Comparison of ENCODE assay signal across 43 cellular contexts in the genomic region with DNA sequence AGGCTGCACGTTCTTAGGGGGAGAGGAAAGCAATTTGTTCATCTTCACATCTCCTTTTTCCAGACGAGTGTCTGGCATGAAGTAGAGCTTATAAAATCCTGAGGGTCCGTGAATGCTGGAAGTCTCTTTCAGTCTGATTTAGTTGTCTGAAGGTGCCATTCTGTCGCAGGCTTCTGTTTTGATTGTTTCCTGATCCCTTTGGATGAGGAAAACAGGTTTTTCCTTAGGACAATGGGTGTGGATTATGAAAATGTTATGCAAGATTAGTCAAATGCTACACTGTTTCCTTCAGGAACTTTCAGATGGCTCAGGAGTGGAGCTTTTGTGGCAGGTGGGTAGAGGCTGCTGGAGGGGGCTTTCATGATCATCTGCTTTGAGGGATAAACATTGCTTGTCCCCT. TPM values are rescaled to one million over a fixed set of nuclear protein-coding genes. Genes with fewer than 3 reads are reported as not detected.
"Had no signal": no experiment of that assay in that cellular context is flagged by ENCODE, and none has a peak within 500 bp of the region (broad histone marks: within the 10 kb centered on the region; RNA-seq: fewer than 3 reads in every experiment).

A gene (plus strand): TSS at position 301 of the 400 bp plus-strand sequence. CDS start 38,935 bp downstream, outside the sequence.

- H3K27ac Mint-ChIP-seq: activated naive CD4-positive, alpha-beta T cell treated with anti-CD3 and anti-CD28 coated beads for 36 hours; activated naive CD4-positive, alpha-beta T cell treated with anti-CD3 and anti-CD28 coated beads, Interleukin-2, amount 10 ng/mL, durations not matched to agents 7 days and 5 days; activated naive CD4-positive, alpha-beta T cell treated with anti-CD3 and anti-CD28 coated beads, Interleukin-2, amount 50 U/mL, for 24 hours; activated naive CD4-positive, alpha-beta T cell treated with anti-CD3 and anti-CD28 coated beads, Interleukin-2, amount 50 U/mL, for 72 hours; activated naive CD8-positive, alpha-beta T cell; activated naive CD8-positive, alpha-beta T cell treated with anti-CD3 and anti-CD28 coated beads for 36 hours; activated naive CD8-positive, alpha-beta T cell treated with anti-CD3 and anti-CD28 coated beads, Interleukin-2, amount 10 ng/mL, durations not matched to agents 7 days and 5 days; activated naive CD8-positive, alpha-beta T cell treated with anti-CD3 and anti-CD28 coated beads, Interleukin-2, amount 50 U/mL, for 24 hours; activated T-cell treated with anti-CD3 and anti-CD28 coated beads, Interleukin-2, amount 50 U/mL, for 24 hours; activated T-cell treated with anti-CD3 and anti-CD28 coated beads, Interleukin-2, amount 50 U/mL, for 72 hours; activated T-helper 1 cell treated with anti-CD3 and anti-CD28 coated beads, Interleukin-12 subunit alpha, Interleukin-12 subunit beta, Interleukin-2, Interleukin-4 antibody, amounts not matched to agents 30 ng/mL and 10 ng/mL and 1 ng/mL, durations not matched to agents 14 hours and 24 hours and 36 hours; activated T-helper 17 cell treated with anti-CD3 and anti-CD28 coated beads, Interleukin-2, amount 50 U/mL, for 72 hours; activated T-helper 2 cell treated with anti-CD3 and anti-CD28 coated beads, Interferon-gamma antibody, Interleukin-2, Interleukin-4, amounts not matched to agents 10 μg/mL and 5 μg/mL and 100 μg/mL, durations not matched to agents 14 hours and 24 hours and 36 hours had no signal

- H3K4me3 Mint-ChIP-seq: activated naive CD4-positive, alpha-beta T cell treated with anti-CD3 and anti-CD28 coated beads for 36 hours; activated naive CD4-positive, alpha-beta T cell treated with anti-CD3 and anti-CD28 coated beads, Interleukin-2, amount 10 ng/mL, durations not matched to agents 7 days and 5 days; activated naive CD4-positive, alpha-beta T cell treated with anti-CD3 and anti-CD28 coated beads, Interleukin-2, amount 50 U/mL, for 24 hours; activated naive CD8-positive, alpha-beta T cell; activated naive CD8-positive, alpha-beta T cell treated with anti-CD3 and anti-CD28 coated beads for 36 hours; activated naive CD8-positive, alpha-beta T cell treated with anti-CD3 and anti-CD28 coated beads, Interleukin-2, amount 10 ng/mL, durations not matched to agents 7 days and 5 days; activated naive CD8-positive, alpha-beta T cell treated with anti-CD3 and anti-CD28 coated beads, Interleukin-2, amount 50 U/mL, for 24 hours; activated T-cell treated with anti-CD3 and anti-CD28 coated beads, Interleukin-2, amount 50 U/mL, for 24 hours; activated T-cell treated with anti-CD3 and anti-CD28 coated beads, Interleukin-2, amount 50 U/mL, for 4 hours; activated T-cell treated with anti-CD3 and anti-CD28 coated beads, Interleukin-2, amount 50 U/mL, for 72 hours; activated T-helper 1 cell treated with anti-CD3 and anti-CD28 coated beads, Interleukin-12 subunit alpha, Interleukin-12 subunit beta, Interleukin-2, Interleukin-4 antibody, amounts not matched to agents 30 ng/mL and 10 ng/mL and 1 ng/mL, durations not matched to agents 14 hours and 24 hours and 36 hours; activated T-helper 17 cell treated with anti-CD3 and anti-CD28 coated beads, Interleukin-2, amount 50 U/mL, for 72 hours; brain; central memory CD8-positive, alpha-beta T cell had no signal

- H3K4me1 ChIP-seq: adrenal gland, ascending aorta, body of pancreas, breast epithelium had no signal

- H3K27me3 ChIP-seq: adrenal gland, ascending aorta, body of pancreas, brain microvascular endothelial cell, breast epithelium, cardiac muscle cell had no signal

- DNase-seq: activated effector memory CD4-positive, alpha-beta T cell treated with anti-CD3 and anti-CD28 coated beads, Interleukin-2, amount 50 U/mL, for 16 hours; activated effector memory CD4-positive, alpha-beta T cell treated with Interleukin-2 at 50 U/mL for 16 hours; activated gamma-delta T cell; activated gamma-delta T cell treated with Interleukin-2 at 50 U/mL for 16 hours; activated naive CD4-positive, alpha-beta T cell; activated naive CD4-positive, alpha-beta T cell treated with anti-CD3 and anti-CD28 coated beads for 36 hours; activated naive CD4-positive, alpha-beta T cell treated with anti-CD3 and anti-CD28 coated beads, Interleukin-2, amount 10 ng/mL, durations not matched to agents 7 days and 5 days; activated naive CD4-positive, alpha-beta T cell treated with anti-CD3 and anti-CD28 coated beads, Interleukin-2, amount 50 U/mL, for 16 hours; activated naive CD4-positive, alpha-beta T cell treated with Interleukin-2 at 50 U/mL for 16 hours; activated naive CD8-positive, alpha-beta T cell treated with anti-CD3 and anti-CD28 coated beads for 36 hours; activated naive CD8-positive, alpha-beta T cell treated with anti-CD3 and anti-CD28 coated beads, Interleukin-2, amount 10 ng/mL, durations not matched to agents 7 days and 5 days; activated naive CD8-positive, alpha-beta T cell treated with anti-CD3 and anti-CD28 coated beads, Interleukin-2, amount 50 U/mL, for 24 hours; activated T-cell treated with anti-CD3 and anti-CD28 coated beads, Interleukin-2, amount 50 U/mL, for 1 hour; activated T-cell treated with anti-CD3 and anti-CD28 coated beads, Interleukin-2, amount 50 U/mL, for 24 hours; activated T-cell treated with anti-CD3 and anti-CD28 coated beads, Interleukin-2, amount 50 U/mL, for 4 hours; activated T-cell treated with anti-CD3 and anti-CD28 coated beads, Interleukin-2, amount 50 U/mL, for 48 hours; activated T-cell treated with anti-CD3 and anti-CD28 coated beads, Interleukin-2, amount 50 U/mL, for 72 hours; adrenal gland; amniotic stem cell; amygdala; anterior cingulate cortex; aorta; body of pancreas; brain microvascular endothelial cell; caudate nucleus; central memory CD4-positive, alpha-beta T cell; cerebellar nuclear complex had no signal

- H3K4me3 ChIP-seq: adrenal gland, ascending aorta, body of pancreas, breast epithelium, cardiac muscle cell had no signal

- ATAC-seq: activated naive CD4-positive, alpha-beta T cell treated with anti-CD3 and anti-CD28 coated beads, Interleukin-2, amount 50 U/mL, for 72 hours; activated naive CD8-positive, alpha-beta T cell treated with anti-CD3 and anti-CD28 coated beads, Interleukin-2, amount 50 U/mL, for 24 hours; activated T-cell treated with anti-CD3 and anti-CD28 coated beads, Interleukin-2, amount 50 U/mL, for 4 hours; activated T-cell treated with anti-CD3 and anti-CD28 coated beads, Interleukin-2, amount 50 U/mL, for 72 hours; activated T-helper 17 cell treated with anti-CD3 and anti-CD28 coated beads, Interleukin-2, amount 50 U/mL, for 72 hours; body of pancreas had no signal

- H3K27ac ChIP-seq: adrenal gland, ascending aorta, body of pancreas, brain microvascular endothelial cell, cardiac muscle cell had no signal

- H3K9me3 ChIP-seq: adrenal gland, ascending aorta, body of pancreas, breast epithelium had no signal

- H3K36me3 Mint-ChIP-seq: activated naive CD4-positive, alpha-beta T cell treated with anti-CD3 and anti-CD28 coated beads, Interleukin-2, amount 10 ng/mL, durations not matched to agents 7 days and 5 days; activated naive CD4-positive, alpha-beta T cell treated with anti-CD3 and anti-CD28 coated beads, Interleukin-2, amount 50 U/mL, for 24 hours; activated naive CD8-positive, alpha-beta T cell; activated naive CD8-positive, alpha-beta T cell treated with anti-CD3 and anti-CD28 coated beads for 36 hours; activated naive CD8-positive, alpha-beta T cell treated with anti-CD3 and anti-CD28 coated beads, Interleukin-2, amount 10 ng/mL, durations not matched to agents 7 days and 5 days; brain had no signal

- H3K4me1 Mint-ChIP-seq: activated naive CD4-positive, alpha-beta T cell treated with anti-CD3 and anti-CD28 coated beads, Interleukin-2, amount 10 ng/mL, durations not matched to agents 7 days and 5 days; activated naive CD4-positive, alpha-beta T cell treated with anti-CD3 and anti-CD28 coated beads, Interleukin-2, amount 50 U/mL, for 24 hours; activated naive CD8-positive, alpha-beta T cell treated with anti-CD3 and anti-CD28 coated beads for 36 hours; activated naive CD8-positive, alpha-beta T cell treated with anti-CD3 and anti-CD28 coated beads, Interleukin-2, amount 10 ng/mL, durations not matched to agents 7 days and 5 days; activated naive CD8-positive, alpha-beta T cell treated with anti-CD3 and anti-CD28 coated beads, Interleukin-2, amount 50 U/mL, for 24 hours; activated T-helper 17 cell treated with anti-CD3 and anti-CD28 coated beads, Interleukin-2, amount 50 U/mL, for 72 hours; brain; central memory CD8-positive, alpha-beta T cell had no signal

- H3K36me3 ChIP-seq: adrenal gland, ascending aorta, brain microvascular endothelial cell, breast epithelium, cardiac muscle cell had no signal

- H3K27me3 Mint-ChIP-seq: activated naive CD4-positive, alpha-beta T cell treated with anti-CD3 and anti-CD28 coated beads, Interleukin-2, amount 10 ng/mL, durations not matched to agents 7 days and 5 days; activated naive CD4-positive, alpha-beta T cell treated with anti-CD3 and anti-CD28 coated beads, Interleukin-2, amount 50 U/mL, for 24 hours; activated naive CD8-positive, alpha-beta T cell; activated naive CD8-positive, alpha-beta T cell treated with anti-CD3 and anti-CD28 coated beads for 36 hours; activated naive CD8-positive, alpha-beta T cell treated with anti-CD3 and anti-CD28 coated beads, Interleukin-2, amount 10 ng/mL, durations not matched to agents 7 days and 5 days; activated naive CD8-positive, alpha-beta T cell treated with anti-CD3 and anti-CD28 coated beads, Interleukin-2, amount 50 U/mL, for 24 hours; activated T-cell treated with anti-CD3 and anti-CD28 coated beads, Interleukin-2, amount 50 U/mL, for 24 hours; activated T-helper 17 cell treated with anti-CD3 and anti-CD28 coated beads, Interleukin-2, amount 50 U/mL, for 72 hours; central memory CD8-positive, alpha-beta T cell had no signal

RNA-seq across cellular contexts. Expression of the gene that starts here (rescaled TPM):
- total RNA-seq: activated naive CD4-positive, alpha-beta T cell treated with anti-CD3 and anti-CD28 coated beads for 36 hours; activated naive CD4-positive, alpha-beta T cell treated with anti-CD3 and anti-CD28 coated beads, Interleukin-2, amount 50 U/mL, for 72 hours; activated naive CD8-positive, alpha-beta T cell treated with anti-CD3 and anti-CD28 coated beads for 36 hours; activated naive CD8-positive, alpha-beta T cell treated with anti-CD3 and anti-CD28 coated beads, Interleukin-2, amount 10 ng/mL, durations not matched to agents 7 days and 5 days; activated T-cell treated with anti-CD3 and anti-CD28 coated beads, Interleukin-2, amount 50 U/mL, for 4 hours; activated T-cell treated with anti-CD3 and anti-CD28 coated beads, Interleukin-2, amount 50 U/mL, for 72 hours; activated T-helper 1 cell treated with anti-CD3 and anti-CD28 coated beads, Interleukin-12 subunit alpha, Interleukin-12 subunit beta, Interleukin-2, Interleukin-4 antibody, amounts not matched to agents 30 ng/mL and 10 ng/mL and 1 ng/mL, durations not matched to agents 14 hours and 24 hours and 36 hours; activated T-helper 17 cell treated with anti-CD3 and anti-CD28 coated beads, Interleukin-2, amount 50 U/mL, for 72 hours; activated T-helper 2 cell treated with anti-CD3 and anti-CD28 coated beads, Interferon-gamma antibody, Interleukin-2, Interleukin-4, amounts not matched to agents 10 μg/mL and 5 μg/mL and 100 μg/mL, durations not matched to agents 14 hours and 24 hours and 36 hours; adrenal gland; ascending aorta; astrocyte; body of pancreas; bronchial epithelial cell; cardiac muscle cell; cardiac septum; chondrocyte had no signal
- polyA plus RNA-seq: adipose tissue, adrenal gland, aorta, cardiac muscle cell had no signal
